In the genomic region with DNA sequence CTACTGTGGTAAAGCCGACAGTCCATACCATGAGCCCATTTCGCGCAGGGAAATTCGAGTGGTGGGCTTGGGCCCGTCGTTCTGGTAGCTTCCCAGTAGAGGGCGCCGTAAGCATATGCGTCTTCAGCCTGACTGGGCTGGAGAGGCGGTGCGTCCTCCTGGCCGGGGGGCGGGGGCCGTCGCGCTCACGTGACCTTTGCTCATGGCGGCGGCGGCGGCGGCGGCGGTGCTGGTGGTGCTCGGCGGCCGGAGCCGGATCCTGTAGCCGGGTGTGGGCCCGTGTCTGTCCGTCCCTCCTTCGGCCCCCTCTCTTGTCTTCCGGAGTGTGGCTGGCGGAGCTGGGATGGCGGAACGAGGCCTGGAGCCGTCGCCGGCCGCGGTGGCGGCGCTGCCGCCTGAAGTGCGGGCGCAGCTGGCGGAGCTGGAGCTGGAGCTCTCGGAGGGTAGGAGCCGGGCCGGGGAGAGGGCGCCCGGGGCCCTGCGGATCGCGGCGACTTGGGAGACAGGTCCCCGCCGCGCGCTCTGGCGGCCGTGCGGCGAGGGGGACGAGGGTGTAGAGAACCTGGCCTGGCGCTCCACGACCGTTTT, we compare ENCODE assay signal across 1 cellular context.
TF ChIP-seq lines count a peak whose summit lies in the region.

A gene with protein sequence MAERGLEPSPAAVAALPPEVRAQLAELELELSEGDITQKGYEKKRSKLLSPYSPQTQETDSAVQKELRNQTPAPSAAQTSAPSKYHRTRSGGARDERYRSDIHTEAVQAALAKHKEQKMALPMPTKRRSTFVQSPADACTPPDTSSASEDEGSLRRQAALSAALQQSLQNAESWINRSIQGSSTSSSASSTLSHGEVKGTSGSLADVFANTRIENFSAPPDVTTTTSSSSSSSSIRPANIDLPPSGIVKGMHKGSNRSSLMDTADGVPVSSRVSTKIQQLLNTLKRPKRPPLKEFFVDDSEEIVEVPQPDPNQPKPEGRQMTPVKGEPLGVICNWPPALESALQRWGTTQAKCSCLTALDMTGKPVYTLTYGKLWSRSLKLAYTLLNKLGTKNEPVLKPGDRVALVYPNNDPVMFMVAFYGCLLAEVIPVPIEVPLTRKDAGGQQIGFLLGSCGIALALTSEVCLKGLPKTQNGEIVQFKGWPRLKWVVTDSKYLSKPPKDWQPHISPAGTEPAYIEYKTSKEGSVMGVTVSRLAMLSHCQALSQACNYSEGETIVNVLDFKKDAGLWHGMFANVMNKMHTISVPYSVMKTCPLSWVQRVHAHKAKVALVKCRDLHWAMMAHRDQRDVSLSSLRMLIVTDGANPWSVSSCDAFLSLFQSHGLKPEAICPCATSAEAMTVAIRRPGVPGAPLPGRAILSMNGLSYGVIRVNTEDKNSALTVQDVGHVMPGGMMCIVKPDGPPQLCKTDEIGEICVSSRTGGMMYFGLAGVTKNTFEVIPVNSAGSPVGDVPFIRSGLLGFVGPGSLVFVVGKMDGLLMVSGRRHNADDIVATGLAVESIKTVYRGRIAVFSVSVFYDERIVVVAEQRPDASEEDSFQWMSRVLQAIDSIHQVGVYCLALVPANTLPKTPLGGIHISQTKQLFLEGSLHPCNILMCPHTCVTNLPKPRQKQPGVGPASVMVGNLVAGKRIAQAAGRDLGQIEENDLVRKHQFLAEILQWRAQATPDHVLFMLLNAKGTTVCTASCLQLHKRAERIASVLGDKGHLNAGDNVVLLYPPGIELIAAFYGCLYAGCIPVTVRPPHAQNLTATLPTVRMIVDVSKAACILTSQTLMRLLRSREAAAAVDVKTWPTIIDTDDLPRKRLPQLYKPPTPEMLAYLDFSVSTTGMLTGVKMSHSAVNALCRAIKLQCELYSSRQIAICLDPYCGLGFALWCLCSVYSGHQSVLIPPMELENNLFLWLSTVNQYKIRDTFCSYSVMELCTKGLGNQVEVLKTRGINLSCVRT (N-terminal part only) (plus strand): TSS at position 188 of the 588 bp plus-strand sequence. CDS start 156 bp downstream, at position 344.

TF ChIP-seq in GM12878, 131 proteins besides CTCF, POLR2A, EP300 and RAD21 (continues in another document):
- TF ChIP-seq, protein P1, sequence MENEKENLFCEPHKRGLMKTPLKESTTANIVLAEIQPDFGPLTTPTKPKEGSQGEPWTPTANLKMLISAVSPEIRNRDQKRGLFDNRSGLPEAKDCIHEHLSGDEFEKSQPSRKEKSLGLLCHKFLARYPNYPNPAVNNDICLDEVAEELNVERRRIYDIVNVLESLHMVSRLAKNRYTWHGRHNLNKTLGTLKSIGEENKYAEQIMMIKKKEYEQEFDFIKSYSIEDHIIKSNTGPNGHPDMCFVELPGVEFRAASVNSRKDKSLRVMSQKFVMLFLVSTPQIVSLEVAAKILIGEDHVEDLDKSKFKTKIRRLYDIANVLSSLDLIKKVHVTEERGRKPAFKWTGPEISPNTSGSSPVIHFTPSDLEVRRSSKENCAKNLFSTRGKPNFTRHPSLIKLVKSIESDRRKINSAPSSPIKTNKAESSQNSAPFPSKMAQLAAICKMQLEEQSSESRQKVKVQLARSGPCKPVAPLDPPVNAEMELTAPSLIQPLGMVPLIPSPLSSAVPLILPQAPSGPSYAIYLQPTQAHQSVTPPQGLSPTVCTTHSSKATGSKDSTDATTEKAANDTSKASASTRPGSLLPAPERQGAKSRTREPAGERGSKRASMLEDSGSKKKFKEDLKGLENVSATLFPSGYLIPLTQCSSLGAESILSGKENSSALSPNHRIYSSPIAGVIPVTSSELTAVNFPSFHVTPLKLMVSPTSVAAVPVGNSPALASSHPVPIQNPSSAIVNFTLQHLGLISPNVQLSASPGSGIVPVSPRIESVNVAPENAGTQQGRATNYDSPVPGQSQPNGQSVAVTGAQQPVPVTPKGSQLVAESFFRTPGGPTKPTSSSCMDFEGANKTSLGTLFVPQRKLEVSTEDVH (IDR thresholded peaks at IDR 0.05; ENCODE audit: low read depth, partially characterized antibody): no peak
- no peak for TF ChIP-seq JUND (IDR thresholded peaks at IDR 0.05; ENCODE audit: low read depth, low read length)
- no peak for TF ChIP-seq SRF (IDR thresholded peaks at IDR 0.05; ENCODE audit: low read depth in 2 of 2, low read length in 2 of 2)
- no peak for TF ChIP-seq PRDM15 (CRISPR knock-in tag; IDR thresholded peaks at IDR 0.05)
- TF ChIP-seq ZNF217 (IDR thresholded peaks at IDR 0.05): 0 out of 2 replicates have a peak, but pooled peaks have one; percentile 53
- TF ChIP-seq POU2F2 (IDR thresholded peaks at IDR 0.05; ENCODE audit: borderline replicate concordance, low read depth, low read length): peak; percentile 42; the same call in 1 of the 3 replicates
- TF ChIP-seq ASH2L (IDR thresholded peaks at IDR 0.05; ENCODE audit: borderline replicate concordance, low read depth): peak; percentile 51; the same call in 1 of the 2 replicates
- TF ChIP-seq IRF4 (IDR thresholded peaks at IDR 0.05; ENCODE audit: low read depth, low read length): 0 out of 2 replicates have a peak, but pooled peaks have one; percentile 27
- TF ChIP-seq, protein P2, sequence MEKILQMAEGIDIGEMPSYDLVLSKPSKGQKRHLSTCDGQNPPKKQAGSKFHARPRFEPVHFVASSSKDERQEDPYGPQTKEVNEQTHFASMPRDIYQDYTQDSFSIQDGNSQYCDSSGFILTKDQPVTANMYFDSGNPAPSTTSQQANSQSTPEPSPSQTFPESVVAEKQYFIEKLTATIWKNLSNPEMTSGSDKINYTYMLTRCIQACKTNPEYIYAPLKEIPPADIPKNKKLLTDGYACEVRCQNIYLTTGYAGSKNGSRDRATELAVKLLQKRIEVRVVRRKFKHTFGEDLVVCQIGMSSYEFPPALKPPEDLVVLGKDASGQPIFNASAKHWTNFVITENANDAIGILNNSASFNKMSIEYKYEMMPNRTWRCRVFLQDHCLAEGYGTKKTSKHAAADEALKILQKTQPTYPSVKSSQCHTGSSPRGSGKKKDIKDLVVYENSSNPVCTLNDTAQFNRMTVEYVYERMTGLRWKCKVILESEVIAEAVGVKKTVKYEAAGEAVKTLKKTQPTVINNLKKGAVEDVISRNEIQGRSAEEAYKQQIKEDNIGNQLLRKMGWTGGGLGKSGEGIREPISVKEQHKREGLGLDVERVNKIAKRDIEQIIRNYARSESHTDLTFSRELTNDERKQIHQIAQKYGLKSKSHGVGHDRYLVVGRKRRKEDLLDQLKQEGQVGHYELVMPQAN (conservative IDR thresholded peaks at IDR 0.05): peak; percentile 91
- TF ChIP-seq RUNX3 (IDR thresholded peaks at IDR 0.05; ENCODE audit: low read length): no peak
- no peak for TF ChIP-seq MLLT1 (IDR thresholded peaks at IDR 0.05)
- TF ChIP-seq NR2F1 (conservative IDR thresholded peaks at IDR 0.05): peak; percentile 66
- no peak for TF ChIP-seq BCLAF1 (IDR thresholded peaks at IDR 0.05)
- peak; percentile 25; the same call in 1 of the 2 replicates for TF ChIP-seq EED (IDR thresholded peaks at IDR 0.05; ENCODE audit: low read depth)
- TF ChIP-seq CREM (IDR thresholded peaks at IDR 0.05; ENCODE audit: low read depth): peak; percentile 49; the same call in 1 of the 2 replicates
- TF ChIP-seq NRF1 (conservative IDR thresholded peaks at IDR 0.05; ENCODE audit: low read depth, low read length): no peak
- TF ChIP-seq TAF1 (IDR thresholded peaks at IDR 0.05; ENCODE audit: borderline replicate concordance, low read depth, low read length): peak; percentile 18; the same call in 1 of the 2 replicates
- peak; percentile 92 for TF ChIP-seq YY1 (IDR thresholded peaks at IDR 0.05; ENCODE audit: low read depth, low read length)
- TF ChIP-seq USF1 (IDR thresholded peaks at IDR 0.05; ENCODE audit: borderline replicate concordance, extremely low read length, insufficient read depth, low read depth, low read length): peak; percentile 93
- no peak for TF ChIP-seq MYC (IDR thresholded peaks at IDR 0.05; ENCODE audit: insufficient read depth, insufficient read length, insufficient replicate concordance, low read length, severe bottlenecking)
- TF ChIP-seq TCF12 (IDR thresholded peaks at IDR 0.05; ENCODE audit: low read depth, low read length): peak; percentile 47; the same call in 1 of the 2 replicates
- no peak for TF ChIP-seq ESRRA (IDR thresholded peaks at IDR 0.05; ENCODE audit: low read length)
- peak; percentile 93 for TF ChIP-seq SMARCA5 (IDR thresholded peaks at IDR 0.05)
- TF ChIP-seq MXI1 (IDR thresholded peaks at IDR 0.05; ENCODE audit: low read depth, low read length): 0 out of 2 replicates have a peak, but pooled peaks have one; percentile 19
- TF ChIP-seq SMC3 (IDR thresholded peaks at IDR 0.05; ENCODE audit: borderline replicate concordance, low read length): peak; percentile 96
- TF ChIP-seq CHD2 (IDR thresholded peaks at IDR 0.05; ENCODE audit: borderline replicate concordance, low read depth, low read length): peak; percentile 35; the same call in 1 of the 2 replicates
- TF ChIP-seq NR2C1 (IDR thresholded peaks at IDR 0.05): 0 out of 2 replicates have a peak, but pooled peaks have one; percentile 4
- TF ChIP-seq TCF3 (IDR thresholded peaks at IDR 0.05; ENCODE audit: borderline replicate concordance, insufficient read depth, low read depth, low read length): peak; percentile 11; the same call in 1 of the 2 replicates
- TF ChIP-seq TBL1XR1 (IDR thresholded peaks at IDR 0.05; ENCODE audit: low read depth, low read length): 0 out of 2 replicates have a peak, but pooled peaks have one; percentile 20
- peak; percentile 47 for TF ChIP-seq SKIL (IDR thresholded peaks at IDR 0.05; ENCODE audit: low read depth, poor library complexity, severe bottlenecking)
- TF ChIP-seq EGR1 (IDR thresholded peaks at IDR 0.05; ENCODE audit: borderline replicate concordance in 1 of 2, low read depth in 2 of 2, low read length in 2 of 2): no peak; a peak in 1 of 3 replicates
